9 cellular contexts compared by ENCODE assay signal in the genomic region with DNA sequence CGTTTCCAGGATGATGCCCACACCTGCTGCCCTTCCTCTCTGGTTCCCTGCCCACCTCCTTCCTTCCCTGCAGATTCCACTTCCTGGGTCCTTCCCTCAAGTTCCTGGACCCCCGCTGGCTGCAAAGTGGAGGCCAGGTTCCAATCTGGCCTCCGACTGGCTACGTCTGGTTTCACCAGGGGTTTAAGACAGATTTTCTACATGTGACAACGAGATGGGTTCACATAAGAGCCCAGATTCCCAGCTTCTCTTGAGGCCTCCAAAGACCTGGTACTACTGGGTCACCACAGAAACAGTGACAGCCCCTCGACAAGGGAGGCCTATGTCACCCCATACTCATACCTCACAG. TPM values are rescaled to one million over a fixed set of nuclear protein-coding genes. Genes with fewer than 3 reads are reported as not detected.
DNase-seq lines count a peak whose midpoint lies in the region; TF ChIP-seq lines count a peak whose summit lies in the region.
"Had no signal": no experiment of that assay in that cellular context is flagged by ENCODE, and none has a peak within 500 bp of the region (broad histone marks: within the 10 kb centered on the region; RNA-seq: fewer than 3 reads in every experiment).

No MANE protein-coding gene starts in this region.

- no peak overlapping the region for H2AFZ ChIP-seq in H9 (ENCODE audit: low read length)

- H3K9me3 Mint-ChIP-seq in H9 = no peaks in the 10 kb centered on the region

- H2AK5ac ChIP-seq in H9 (ENCODE audit: insufficient read length, low read length) = no peak overlapping the region

- whole genome bisulfite sequencing in H9 (ENCODE audit: extremely low coverage, insufficient read length, low lambda C conversion rate) = no CpG with 5 or more reads among the region's 6 CpGs

- TF ChIP-seq CTCF in H9 (conservative IDR thresholded peaks at IDR 0.05) (no peak), WI38 (IDR thresholded peaks at IDR 0.05; ENCODE audit: low read depth, low read length) (no peak), fibroblast of villous mesenchyme (IDR thresholded peaks at IDR 0.05; ENCODE audit: insufficient read depth, low read depth, low read length) (no peak)

- H3K4ac ChIP-seq in H9 (ENCODE audit: low read depth, low read length) = no peak overlapping the region

- H3K18ac ChIP-seq in H9 (ENCODE audit: insufficient read length, low read depth, low read length) = no peak overlapping the region

- H3K23me2 ChIP-seq in H9 (ENCODE audit: insufficient read length, low read depth, low read length, poor library complexity, severe bottlenecking) = peaks cover 5% of the 10 kb centered on the region

- H2BK20ac ChIP-seq in H9 (ENCODE audit: low read depth, low read length, poor library complexity, severe bottlenecking) = no peak overlapping the region

- H4K20me1 ChIP-seq in H9 (ENCODE audit: control insufficient read depth, insufficient read depth, insufficient read length) = no peaks in the 10 kb centered on the region

- H3K27me3 Mint-ChIP-seq in H9 (ENCODE audit: low read depth) = no peaks in the 10 kb centered on the region

- H3K9ac ChIP-seq in H9 (ENCODE audit: extremely low read depth, insufficient read length, low read length) = no peak overlapping the region
- H3K9ac ChIP-seq in skeletal muscle satellite cell (ENCODE audit: low read depth, low read length) = peak overlapping the region; percentile 79

- H3K36me3 Mint-ChIP-seq in H9 (ENCODE audit: insufficient read depth in 1 of 3, low read depth in 3 of 3) = peaks cover 9 to 19% (median 14%) of the 10 kb centered on the region in 3 experiments; a peak in 6 of 7 replicates

- H3K4me3 ChIP-seq in WI38 (ENCODE audit: low read depth, low read length) (peak overlapping the region; percentile 72; the same call in 1 of the 2 replicates), fibroblast of villous mesenchyme (ENCODE audit: low read depth, low read length) (peak overlapping the region; percentile 78), skeletal muscle satellite cell (ENCODE audit: low read length) (peak overlapping the region; percentile 98)

- no peaks in the 10 kb centered on the region for H3K4me1 ChIP-seq in H9 (ENCODE audit: insufficient read depth, low read length)
- peaks cover 36% of the 10 kb centered on the region for H3K4me1 ChIP-seq in skeletal muscle satellite cell (ENCODE audit: control insufficient read depth, insufficient read depth, low read length)

- H3K27ac ChIP-seq in H9 (ENCODE audit: insufficient read length, low read depth, low read length) = no peak overlapping the region

- no peak overlapping the region for H3K56ac ChIP-seq in H9 (ENCODE audit: insufficient read length, low read depth, low read length)

- no peaks in the 10 kb centered on the region; the same call in 1 of the 2 replicates for H3K79me2 ChIP-seq in H9 (ENCODE audit: insufficient read depth, low read length)

- H3K9me3 ChIP-seq in H9 (ENCODE audit: control insufficient read depth, low read depth, low read length) (no peaks in the 10 kb centered on the region), skeletal muscle satellite cell (replicated peaks; ENCODE audit: low read length) (no peaks in the 10 kb centered on the region)
- H3K9me3 ChIP-seq: esophagus squamous epithelium had no signal

- H2BK15ac ChIP-seq in H9 (ENCODE audit: low read depth, low read length) = no peak overlapping the region

- no peak overlapping the region for H4K91ac ChIP-seq in H9 (ENCODE audit: insufficient read length, low read depth, low read length)

- H2BK120ac ChIP-seq in H9 (ENCODE audit: low read depth, low read length, poor library complexity, severe bottlenecking) = no peak overlapping the region

- peaks cover 25% of the 10 kb centered on the region for H3K36me3 ChIP-seq in skeletal muscle satellite cell (ENCODE audit: insufficient read depth, low read length)

- peak overlapping the region; percentile 78 to 87; a peak in 4 of 5 replicates for H3K4me3 Mint-ChIP-seq in H9

- H4K5ac ChIP-seq in H9 (ENCODE audit: insufficient read length, low read depth, low read length) = no peak overlapping the region

- no peak overlapping the region for H3T11ph ChIP-seq in H9 (ENCODE audit: low read length)

- no peak overlapping the region for H2BK5ac ChIP-seq in H9 (ENCODE audit: insufficient read length, low read length)

- H3K4me2 ChIP-seq in H9 (ENCODE audit: insufficient read depth, insufficient read length, low read length) (peak overlapping the region; percentile 51), skeletal muscle satellite cell (ENCODE audit: low read length) (peak overlapping the region; percentile 99)

- H3K4me1 Mint-ChIP-seq in H9 = peaks cover 28 to 39% of the 10 kb centered on the region in 2 experiments

- H3K27me3 ChIP-seq in H9 (ENCODE audit: insufficient read depth, low read length) = no peaks in the 10 kb centered on the region
- no peaks in the 10 kb centered on the region for H3K27me3 ChIP-seq in skeletal muscle satellite cell (ENCODE audit: control insufficient read depth, insufficient read depth, low read length)
- H3K27me3 ChIP-seq: esophagus squamous epithelium had no signal

- no peak overlapping the region for H3K14ac ChIP-seq in H9 (ENCODE audit: insufficient read depth, low read length)

- H4K8ac ChIP-seq in H9 (replicated peaks; ENCODE audit: insufficient read length, low read depth, low read length) = no peak overlapping the region

- DNase-seq in H9 (no peak), fibroblast of villous mesenchyme (ENCODE audit: low read depth) (no peak), T-helper 9 cell (no peak), NCI-H1694 (lab: John Stamatoyannopoulos, UW) (no peak), putamen (ENCODE audit: low spot score) (no peak)
- no peak for DNase-seq in stimulated activated CD4-positive, alpha-beta T cell treated with anti-CD3 and anti-CD28 coated beads, Interleukin-4, amount 100 ng/mL, for 1 hour
- DNase-seq: esophagus squamous epithelium had no signal

- no peak overlapping the region for H3K23ac ChIP-seq in H9 (ENCODE audit: insufficient read length, low read depth, low read length)

- peaks cover 5% of the 10 kb centered on the region for H3K79me1 ChIP-seq in H9 (ENCODE audit: insufficient read depth, low read depth, low read length, poor library complexity, severe bottlenecking)

- H3K27ac Mint-ChIP-seq in H9 = no peak overlapping the region

- H2BK12ac ChIP-seq in H9 (ENCODE audit: insufficient read length, low read depth, low read length) = no peak overlapping the region

RNA-seq across cellular contexts. Expression of a gene that starts 2.1 kb away (rescaled TPM):
- total RNA-seq in H9 (2021) = 140 and 147 TPM in 2 replicates
- 83.8 and 102 TPM in 2 replicates for total RNA-seq in fibroblast of villous mesenchyme
- 141 and 148 TPM in 2 replicates for total RNA-seq in skeletal muscle satellite cell (2012; rRNA removed)

RNA-seq across cellular contexts. Expression of a gene that starts 10.8 kb away (rescaled TPM):
- 3.7 and 4.5 TPM in 2 replicates for total RNA-seq in H9 (2021)
- total RNA-seq in fibroblast of villous mesenchyme = 0.43 TPM in 1 of 2 replicates, not detected in the other
- total RNA-seq in skeletal muscle satellite cell (2012; rRNA removed) = not detected in 2 replicates

RNA-seq across cellular contexts. Expression of a gene that starts 16.1 kb away (rescaled TPM):
- total RNA-seq in H9 (2021) (144 and 147 TPM in 2 replicates), fibroblast of villous mesenchyme (752 and 892 TPM in 2 replicates)
- 416 and 1,062 TPM in 2 replicates for total RNA-seq in skeletal muscle satellite cell (2012; rRNA removed)

RNA-seq across cellular contexts. Expression of a gene that starts 54.0 kb away (rescaled TPM):
- total RNA-seq in H9 (2021) (30.4 and 31.1 TPM in 2 replicates), fibroblast of villous mesenchyme (9.0 and 13.0 TPM in 2 replicates)
- total RNA-seq in skeletal muscle satellite cell (2012; rRNA removed) = 9.1 and 11.1 TPM in 2 replicates
